1 cellular context compared by ENCODE assay signal in the genomic region with DNA sequence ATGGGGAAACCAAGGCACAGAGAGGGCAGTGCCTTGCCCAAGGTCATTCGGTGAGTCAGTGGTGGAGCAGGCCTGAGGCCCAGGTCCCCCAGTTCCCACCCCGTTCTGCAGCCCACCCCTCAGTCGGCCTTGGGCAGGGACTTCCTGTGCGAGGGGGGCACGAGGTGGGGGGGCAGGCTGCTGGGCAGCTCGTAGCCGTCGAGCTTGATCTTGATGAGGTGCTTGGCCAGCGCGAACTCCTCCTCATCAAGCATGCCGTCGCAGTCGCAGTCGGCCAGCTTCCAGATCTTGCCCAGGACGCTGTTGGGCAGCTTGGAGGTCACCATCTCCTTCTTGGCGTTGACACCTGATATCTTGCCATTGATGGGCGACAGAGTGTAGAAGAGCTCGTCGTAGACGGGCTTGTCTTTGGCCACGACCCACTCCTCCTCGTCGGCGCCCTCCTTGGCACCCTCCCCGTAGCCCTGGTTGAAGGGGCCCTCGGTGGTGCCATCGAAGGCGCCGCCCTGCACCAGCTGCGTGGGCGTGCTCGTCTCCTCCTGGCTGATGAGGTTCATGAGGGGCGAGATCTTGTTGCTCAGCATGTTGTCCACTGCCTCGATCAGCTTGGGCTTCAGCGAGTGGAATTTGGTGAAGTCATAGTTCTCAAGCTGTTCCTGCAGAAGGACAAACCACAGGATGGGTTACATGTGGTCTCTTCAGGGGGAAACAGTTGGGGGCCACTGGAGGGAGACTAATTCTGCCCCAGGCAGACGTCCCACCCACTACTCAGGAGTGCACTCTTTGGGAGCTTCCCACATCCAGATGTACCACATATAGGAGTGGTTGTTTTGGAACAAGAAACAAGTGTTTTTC.
TF ChIP-seq lines count a peak whose summit lies in the region.

No MANE protein-coding gene starts in this region.

TF ChIP-seq in WTC11, 78 proteins besides CTCF, POLR2A, EP300 and RAD21:
- TF ChIP-seq, protein P1, sequence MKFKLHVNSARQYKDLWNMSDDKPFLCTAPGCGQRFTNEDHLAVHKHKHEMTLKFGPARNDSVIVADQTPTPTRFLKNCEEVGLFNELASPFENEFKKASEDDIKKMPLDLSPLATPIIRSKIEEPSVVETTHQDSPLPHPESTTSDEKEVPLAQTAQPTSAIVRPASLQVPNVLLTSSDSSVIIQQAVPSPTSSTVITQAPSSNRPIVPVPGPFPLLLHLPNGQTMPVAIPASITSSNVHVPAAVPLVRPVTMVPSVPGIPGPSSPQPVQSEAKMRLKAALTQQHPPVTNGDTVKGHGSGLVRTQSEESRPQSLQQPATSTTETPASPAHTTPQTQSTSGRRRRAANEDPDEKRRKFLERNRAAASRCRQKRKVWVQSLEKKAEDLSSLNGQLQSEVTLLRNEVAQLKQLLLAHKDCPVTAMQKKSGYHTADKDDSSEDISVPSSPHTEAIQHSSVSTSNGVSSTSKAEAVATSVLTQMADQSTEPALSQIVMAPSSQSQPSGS (CRISPR knock-in tag; IDR thresholded peaks at IDR 0.05; ENCODE audit: borderline replicate concordance, low read depth), result no peak
- TF ChIP-seq TEAD1 (CRISPR knock-in tag; IDR thresholded peaks at IDR 0.05) (no peak), PRRX2 (CRISPR knock-in tag; IDR thresholded peaks at IDR 0.05) (no peak), GTF2I (CRISPR knock-in tag; conservative IDR thresholded peaks at IDR 0.05) (no peak), ETV6 (CRISPR knock-in tag; IDR thresholded peaks at IDR 0.05) (no peak), NR3C1 (CRISPR knock-in tag; conservative IDR thresholded peaks at IDR 0.05; ENCODE audit: low read depth) (no peak), FOXJ3 (CRISPR knock-in tag; IDR thresholded peaks at IDR 0.05; ENCODE audit: borderline replicate concordance) (no peak), IRF2 (CRISPR knock-in tag; IDR thresholded peaks at IDR 0.05; ENCODE audit: borderline replicate concordance, low read depth) (no peak), CREM (CRISPR knock-in tag; IDR thresholded peaks at IDR 0.05) (no peak), TP53 (CRISPR knock-in tag; IDR thresholded peaks at IDR 0.05) (no peak), NFE2L1 (CRISPR knock-in tag; IDR thresholded peaks at IDR 0.05) (no peak), JAZF1 (CRISPR knock-in tag; IDR thresholded peaks at IDR 0.05) (no peak)
- TF ChIP-seq, protein P2, sequence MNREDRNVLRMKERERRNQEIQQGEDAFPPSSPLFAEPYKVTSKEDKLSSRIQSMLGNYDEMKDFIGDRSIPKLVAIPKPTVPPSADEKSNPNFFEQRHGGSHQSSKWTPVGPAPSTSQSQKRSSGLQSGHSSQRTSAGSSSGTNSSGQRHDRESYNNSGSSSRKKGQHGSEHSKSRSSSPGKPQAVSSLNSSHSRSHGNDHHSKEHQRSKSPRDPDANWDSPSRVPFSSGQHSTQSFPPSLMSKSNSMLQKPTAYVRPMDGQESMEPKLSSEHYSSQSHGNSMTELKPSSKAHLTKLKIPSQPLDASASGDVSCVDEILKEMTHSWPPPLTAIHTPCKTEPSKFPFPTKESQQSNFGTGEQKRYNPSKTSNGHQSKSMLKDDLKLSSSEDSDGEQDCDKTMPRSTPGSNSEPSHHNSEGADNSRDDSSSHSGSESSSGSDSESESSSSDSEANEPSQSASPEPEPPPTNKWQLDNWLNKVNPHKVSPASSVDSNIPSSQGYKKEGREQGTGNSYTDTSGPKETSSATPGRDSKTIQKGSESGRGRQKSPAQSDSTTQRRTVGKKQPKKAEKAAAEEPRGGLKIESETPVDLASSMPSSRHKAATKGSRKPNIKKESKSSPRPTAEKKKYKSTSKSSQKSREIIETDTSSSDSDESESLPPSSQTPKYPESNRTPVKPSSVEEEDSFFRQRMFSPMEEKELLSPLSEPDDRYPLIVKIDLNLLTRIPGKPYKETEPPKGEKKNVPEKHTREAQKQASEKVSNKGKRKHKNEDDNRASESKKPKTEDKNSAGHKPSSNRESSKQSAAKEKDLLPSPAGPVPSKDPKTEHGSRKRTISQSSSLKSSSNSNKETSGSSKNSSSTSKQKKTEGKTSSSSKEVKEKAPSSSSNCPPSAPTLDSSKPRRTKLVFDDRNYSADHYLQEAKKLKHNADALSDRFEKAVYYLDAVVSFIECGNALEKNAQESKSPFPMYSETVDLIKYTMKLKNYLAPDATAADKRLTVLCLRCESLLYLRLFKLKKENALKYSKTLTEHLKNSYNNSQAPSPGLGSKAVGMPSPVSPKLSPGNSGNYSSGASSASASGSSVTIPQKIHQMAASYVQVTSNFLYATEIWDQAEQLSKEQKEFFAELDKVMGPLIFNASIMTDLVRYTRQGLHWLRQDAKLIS (CRISPR knock-in tag; IDR thresholded peaks at IDR 0.05; ENCODE audit: borderline replicate concordance), result no peak
- TF ChIP-seq, protein P3, sequence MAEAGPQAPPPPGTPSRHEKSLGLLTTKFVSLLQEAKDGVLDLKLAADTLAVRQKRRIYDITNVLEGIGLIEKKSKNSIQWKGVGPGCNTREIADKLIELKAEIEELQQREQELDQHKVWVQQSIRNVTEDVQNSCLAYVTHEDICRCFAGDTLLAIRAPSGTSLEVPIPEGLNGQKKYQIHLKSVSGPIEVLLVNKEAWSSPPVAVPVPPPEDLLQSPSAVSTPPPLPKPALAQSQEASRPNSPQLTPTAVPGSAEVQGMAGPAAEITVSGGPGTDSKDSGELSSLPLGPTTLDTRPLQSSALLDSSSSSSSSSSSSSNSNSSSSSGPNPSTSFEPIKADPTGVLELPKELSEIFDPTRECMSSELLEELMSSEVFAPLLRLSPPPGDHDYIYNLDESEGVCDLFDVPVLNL (CRISPR knock-in tag; IDR thresholded peaks at IDR 0.05; ENCODE audit: borderline replicate concordance, low read depth), result no peak
- TF ChIP-seq, protein P4, sequence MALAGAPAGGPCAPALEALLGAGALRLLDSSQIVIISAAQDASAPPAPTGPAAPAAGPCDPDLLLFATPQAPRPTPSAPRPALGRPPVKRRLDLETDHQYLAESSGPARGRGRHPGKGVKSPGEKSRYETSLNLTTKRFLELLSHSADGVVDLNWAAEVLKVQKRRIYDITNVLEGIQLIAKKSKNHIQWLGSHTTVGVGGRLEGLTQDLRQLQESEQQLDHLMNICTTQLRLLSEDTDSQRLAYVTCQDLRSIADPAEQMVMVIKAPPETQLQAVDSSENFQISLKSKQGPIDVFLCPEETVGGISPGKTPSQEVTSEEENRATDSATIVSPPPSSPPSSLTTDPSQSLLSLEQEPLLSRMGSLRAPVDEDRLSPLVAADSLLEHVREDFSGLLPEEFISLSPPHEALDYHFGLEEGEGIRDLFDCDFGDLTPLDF (CRISPR knock-in tag; IDR thresholded peaks at IDR 0.05), result no peak
- TF ChIP-seq, protein P5, sequence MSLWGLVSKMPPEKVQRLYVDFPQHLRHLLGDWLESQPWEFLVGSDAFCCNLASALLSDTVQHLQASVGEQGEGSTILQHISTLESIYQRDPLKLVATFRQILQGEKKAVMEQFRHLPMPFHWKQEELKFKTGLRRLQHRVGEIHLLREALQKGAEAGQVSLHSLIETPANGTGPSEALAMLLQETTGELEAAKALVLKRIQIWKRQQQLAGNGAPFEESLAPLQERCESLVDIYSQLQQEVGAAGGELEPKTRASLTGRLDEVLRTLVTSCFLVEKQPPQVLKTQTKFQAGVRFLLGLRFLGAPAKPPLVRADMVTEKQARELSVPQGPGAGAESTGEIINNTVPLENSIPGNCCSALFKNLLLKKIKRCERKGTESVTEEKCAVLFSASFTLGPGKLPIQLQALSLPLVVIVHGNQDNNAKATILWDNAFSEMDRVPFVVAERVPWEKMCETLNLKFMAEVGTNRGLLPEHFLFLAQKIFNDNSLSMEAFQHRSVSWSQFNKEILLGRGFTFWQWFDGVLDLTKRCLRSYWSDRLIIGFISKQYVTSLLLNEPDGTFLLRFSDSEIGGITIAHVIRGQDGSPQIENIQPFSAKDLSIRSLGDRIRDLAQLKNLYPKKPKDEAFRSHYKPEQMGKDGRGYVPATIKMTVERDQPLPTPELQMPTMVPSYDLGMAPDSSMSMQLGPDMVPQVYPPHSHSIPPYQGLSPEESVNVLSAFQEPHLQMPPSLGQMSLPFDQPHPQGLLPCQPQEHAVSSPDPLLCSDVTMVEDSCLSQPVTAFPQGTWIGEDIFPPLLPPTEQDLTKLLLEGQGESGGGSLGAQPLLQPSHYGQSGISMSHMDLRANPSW (CRISPR knock-in tag; conservative IDR thresholded peaks at IDR 0.05; ENCODE audit: low read depth), result no peak
- TF ChIP-seq, protein P6, sequence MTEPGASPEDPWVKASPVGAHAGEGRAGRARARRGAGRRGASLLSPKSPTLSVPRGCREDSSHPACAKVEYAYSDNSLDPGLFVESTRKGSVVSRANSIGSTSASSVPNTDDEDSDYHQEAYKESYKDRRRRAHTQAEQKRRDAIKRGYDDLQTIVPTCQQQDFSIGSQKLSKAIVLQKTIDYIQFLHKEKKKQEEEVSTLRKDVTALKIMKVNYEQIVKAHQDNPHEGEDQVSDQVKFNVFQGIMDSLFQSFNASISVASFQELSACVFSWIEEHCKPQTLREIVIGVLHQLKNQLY (CRISPR knock-in tag; IDR thresholded peaks at IDR 0.05), result no peak
TF ChIP-seq in WTC11: peak in this region for 0.
